In genomic region chr6:31897612-31898199, GRCh38 we compare ENCODE assay signal across 8 cellular contexts. TPM values are rescaled to one million over a fixed set of nuclear protein-coding genes. Genes with fewer than 3 reads are reported as not detected.
DNase-seq lines count a peak whose midpoint lies in the region; ATAC-seq and TF ChIP-seq lines count a peak whose summit lies in the region.

EHMT2 (minus strand) TSS chr6:31897698; CDS start chr6:31897677, 21 bp downstream.

- H3K36me3 ChIP-seq in liver (ENCODE audit: control insufficient read depth in 4 of 4, insufficient read depth in 3 of 4, low read depth in 1 of 4, low read length in 3 of 4) = peaks cover 0 to 14% (median 4%) of the 10 kb centered on the region in 4 donors

- H3K4me1 ChIP-seq in liver (ENCODE audit: control insufficient read depth in 4 of 4, insufficient read depth in 4 of 4, low read length in 3 of 4) = peaks cover 10 to 38% (median 22%) of the 10 kb centered on the region in 4 donors

- peak; percentile 44 for ATAC-seq in HG03460 (IDR thresholded peaks at IDR 0.05; ENCODE audit: unreplicated experiment)

- H3K9ac ChIP-seq in liver (ENCODE audit: low read depth in 1 of 2, low read length in 2 of 2) = peak within 1 kb of the TSS; percentile 86 to 99

- H3K27me3 ChIP-seq in liver (ENCODE audit: control insufficient read depth in 4 of 4, insufficient read depth in 4 of 4, low read length in 3 of 4) = no peaks in the 10 kb centered on the region

- peak within 1 kb of the TSS; percentile 78 to 92 for H3K27ac ChIP-seq in liver (ENCODE audit: low read depth in 1 of 2, low read length in 2 of 2)

- under 1% methylated on average over 42 of the region's 42 CpGs for WGBS in liver

- H3K4me3 ChIP-seq in liver (ENCODE audit: low read depth in 1 of 3, low read length in 3 of 3) = peak within 1 kb of the TSS; percentile 90 to 94 (median 91)

- H3K9me3 ChIP-seq in liver (ENCODE audit: control insufficient read depth in 4 of 4, low read length in 3 of 4) = no peaks in the 10 kb centered on the region

- TF ChIP-seq RAD21 in liver (IDR thresholded peaks at IDR 0.05) = peak in 1 of 2 donors; percentile 14

- peak; percentile 28 for TF ChIP-seq CTCF in liver (IDR thresholded peaks at IDR 0.05; ENCODE audit: low read depth, low read length, missing input control)

- DNase-seq in NK-92 treated with Interleukin-12 subunit alpha and Interleukin-12 subunit beta, amount 100 ng/mL, for 24 hours (lab: John Stamatoyannopoulos, UW) = peak; percentile 73
- DNase-seq in NK-92 (lab: John Stamatoyannopoulos, UW; ENCODE audit: unreplicated experiment) = no peak
- peak; percentile 92 for DNase-seq in NCI-H748 (lab: John Stamatoyannopoulos, UW; ENCODE audit: unreplicated experiment)
- peak; percentile 65 to 70 for DNase-seq in activated CD4-positive, alpha-beta T cell treated with anti-CD3 and anti-CD28 coated beads, Interleukin-2, amount 50 U/mL, for 24 hours (ENCODE audit: low read depth in 1 of 2, low spot score in 1 of 2)
- peak; percentile 83 for DNase-seq in dermis blood vessel endothelial cell
- peak; percentile 87 for DNase-seq in stimulated activated CD4-positive, alpha-beta T cell treated with anti-CD3 and anti-CD28 coated beads, Interleukin-4, amount 100 ng/mL, for 1 hour

TF ChIP-seq in liver, 16 proteins besides CTCF, POLR2A, EP300 and RAD21:
- TF ChIP-seq YY1 (IDR thresholded peaks at IDR 0.05) = peak; percentile 65
- peak; percentile 6 for TF ChIP-seq TAF1 (conservative IDR thresholded peaks at IDR 0.05)
- peak; percentile 48 for TF ChIP-seq MAX (IDR thresholded peaks at IDR 0.05)
- no peak for TF ChIP-seq ZBTB33 (IDR thresholded peaks at IDR 0.05)

RNA-seq across cellular contexts. Expression of gene EHMT2, which starts in this region (rescaled TPM):
- total RNA-seq in dermis blood vessel endothelial cell (45.9 and 58.9 TPM in 2 replicates), liver (10 to 100 TPM; 10.7 to 21.4 TPM)
- polyA plus RNA-seq in liver = 10 to 100 TPM in 1 of 2 donors, 1 to 10 TPM in 1; 7.9 to 10.5 TPM
